In the genomic region with DNA sequence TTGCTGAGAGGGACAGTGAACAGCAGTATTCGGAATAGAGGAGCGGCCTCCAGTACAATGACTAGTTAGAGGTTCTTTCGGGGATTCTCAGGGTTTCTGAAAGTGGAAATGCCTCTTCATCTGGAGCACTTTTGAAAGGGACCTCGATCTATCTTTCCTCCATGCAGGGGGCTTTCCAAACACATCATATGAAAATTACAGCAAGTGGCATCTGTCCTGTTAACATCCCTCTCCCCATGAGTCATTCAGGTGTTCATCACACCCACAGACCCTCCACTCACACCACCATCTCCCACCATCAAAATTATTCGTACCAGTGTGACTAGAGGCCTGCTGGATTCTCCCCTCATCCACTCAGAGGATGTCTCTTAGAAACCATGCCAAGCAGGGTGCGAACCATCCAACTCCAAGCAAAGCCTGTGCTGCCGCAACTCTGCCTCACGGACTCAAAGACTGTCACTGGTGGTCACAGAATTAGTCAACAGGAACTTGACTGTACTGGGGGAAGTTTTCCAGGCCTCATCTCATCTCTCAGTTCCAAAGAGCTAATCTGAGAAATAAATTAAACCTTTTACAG, we compare ENCODE assay signal across 9 cellular contexts.
DNase-seq lines count a peak whose midpoint lies in the region; ATAC-seq and TF ChIP-seq lines count a peak whose summit lies in the region.
"Had no signal": no experiment of that assay in that cellular context is flagged by ENCODE, and none has a peak within 500 bp of the region (broad histone marks: within the 10 kb centered on the region; RNA-seq: fewer than 3 reads in every experiment).

No MANE protein-coding gene starts in this region.

- in situ Hi-C loops in GM13977 (cut with MboI; ENCODE audit: low pct_unique_long_range_greater_than_20kb, low sequenced_read_pairs, unreplicated experiment): no loop called here

- peaks cover 2% of the 10 kb centered on the region for H3K36me3 Mint-ChIP-seq in effector memory CD8-positive, alpha-beta T cell (ENCODE audit: insufficient read depth)
- H3K36me3 Mint-ChIP-seq: naive thymus-derived CD4-positive, alpha-beta T cell had no signal

- peak overlapping the region; percentile 9 for H3K4me3 Mint-ChIP-seq in effector memory CD8-positive, alpha-beta T cell

- peaks cover 5 to 6% of the 10 kb centered on the region in 2 donors for H3K4me1 Mint-ChIP-seq in effector memory CD8-positive, alpha-beta T cell (ENCODE audit: low read depth in 2 of 2)

- no peaks in the 10 kb centered on the region for H3K9me3 Mint-ChIP-seq in effector memory CD8-positive, alpha-beta T cell
- H3K9me3 Mint-ChIP-seq: naive thymus-derived CD4-positive, alpha-beta T cell had no signal

- ATAC-seq in GM21529 (IDR thresholded peaks at IDR 0.05; ENCODE audit: unreplicated experiment): peak; percentile 89
- peak; percentile 75 for ATAC-seq in HG03575 (IDR thresholded peaks at IDR 0.05; ENCODE audit: extremely low read depth, insufficient number of reproducible peaks, low FRiP score, unreplicated experiment)
- peak; percentile 85 for ATAC-seq in effector memory CD8-positive, alpha-beta T cell (replicated peaks)
- no peak for ATAC-seq in sciatic nerve
- no peak for ATAC-seq in left colon
- ATAC-seq: naive thymus-derived CD4-positive, alpha-beta T cell had no signal

- no peak for TF ChIP-seq CTCF in GM13977 (IDR thresholded peaks at IDR 0.05; ENCODE audit: extremely low read depth, insufficient read depth, missing control alignments)

- intact Hi-C loops in sciatic nerve (cut with DNase I): no loop called here
- intact Hi-C loops in left colon (cut with DNase I, micrococcal nuclease): no loop called here

- DNase-seq in GM13977 (ENCODE audit: low spot score) (peak; percentile 63), sciatic nerve (ENCODE audit: low spot score) (no peak), middle frontal gyrus (ENCODE audit: extremely low spot score, low spot score) (no peak), left colon (no peak), SKM-1 treated with dmso at 0.1 percent for 144 hours (lab: John Stamatoyannopoulos, UW; ENCODE audit: unreplicated experiment) (no peak)
- no peak for DNase-seq in effector memory CD8-positive, alpha-beta T cell

- H3K27ac Mint-ChIP-seq in effector memory CD8-positive, alpha-beta T cell: peak overlapping the region in 1 of 2 donors; percentile 71

- no peaks in the 10 kb centered on the region for H3K27me3 Mint-ChIP-seq in effector memory CD8-positive, alpha-beta T cell
- H3K27me3 Mint-ChIP-seq: naive thymus-derived CD4-positive, alpha-beta T cell had no signal

Comparison
In these comparisons a context has a peak if more than half of its experiments do, and no peak if none do; other contexts are left out.
1. ATAC-seq: peak in GM21529 (single experiment), HG03575 (single experiment) and effector memory CD8-positive, alpha-beta T cell (single experiment); none in sciatic nerve (single experiment) and left colon (single experiment).